20 cellular contexts compared by ENCODE assay signal in genomic region chr4:187307131-187307530, GRCh38.
DNase-seq lines count a peak whose midpoint lies in the region; ATAC-seq, FAIRE-seq and TF ChIP-seq lines count a peak whose summit lies in the region.
"Had no signal": no experiment of that assay in that cellular context is flagged by ENCODE, and none has a peak within 500 bp of the region (broad histone marks: within the 10 kb centered on the region; RNA-seq: fewer than 3 reads in every experiment).

No MANE protein-coding gene starts in this region.

- BruUV-seq in PC-3 (replicated peaks; lab: Mats Ljungman, UMichigan): no TSS peak

- intact Hi-C loops in PC-3 (cut with micrococcal nuclease): loop anchor here (5.0 to 10.0 kb wide), 4 partner anchors 45 to 580 kb away; no protein-coding TSS in a partner anchor

- dilution Hi-C loops in keratinocyte (cut with MboI; ENCODE audit: extremely low pct_ligation_motif_present, low sequenced_read_pairs): no loop called here

- no peaks in the 10 kb centered on the region for H3F3A ChIP-seq in PC-3 (ENCODE audit: low read length, unreplicated experiment)

- no peaks in the 10 kb centered on the region for H3K9me1 ChIP-seq in keratinocyte (ENCODE audit: control insufficient read depth, extremely low read depth, insufficient read depth, low read length)

- ATAC-seq in PC-3 (peak; percentile 74), GM18861 (IDR thresholded peaks at IDR 0.05; ENCODE audit: unreplicated experiment) (no peak), GM18858 (IDR thresholded peaks at IDR 0.05; ENCODE audit: unreplicated experiment) (no peak)
- ATAC-seq: A549, HepG2 had no signal

- no peaks in the 10 kb centered on the region for H3K9me3 ChIP-seq in PC-3 (ENCODE audit: low read length)
- H3K9me3 ChIP-seq in keratinocyte (ENCODE audit: control insufficient read depth, low read depth, low read length): no peaks in the 10 kb centered on the region
- H3K9me3 ChIP-seq: A549 had no signal

- H3K4me2 ChIP-seq in PC-3 (ENCODE audit: low read length) (peak overlapping the region; percentile 62), keratinocyte (ENCODE audit: control insufficient read depth, extremely low read depth, insufficient read depth, low read depth, low read length) (peak overlapping the region; percentile 65)
- H3K4me2 ChIP-seq: A549, KMS-11, PC-9 had no signal

- H4K20me1 ChIP-seq in PC-3 (ENCODE audit: low read length) (no peaks in the 10 kb centered on the region), keratinocyte (ENCODE audit: control insufficient read depth, extremely low read depth, insufficient read depth, low read length) (no peaks in the 10 kb centered on the region)

- H3K4me1 ChIP-seq in PC-3 (ENCODE audit: insufficient read depth, low read length) (peaks cover 38% of the 10 kb centered on the region), keratinocyte (ENCODE audit: control insufficient read depth, extremely low read depth, insufficient read depth, low read length) (peaks cover 32% of the 10 kb centered on the region)
- H3K4me1 ChIP-seq: A549 had no signal

- H3K4me3 ChIP-seq in PC-3 (ENCODE audit: low read length) (peak overlapping the region; percentile 17; the same call in 1 of the 2 replicates), choroid plexus epithelial cell (ENCODE audit: low read depth, low read length) (no peak overlapping the region), keratinocyte (ENCODE audit: control insufficient read depth in 2 of 3, extremely low read depth in 1 of 3, insufficient read depth in 2 of 3, low read depth in 1 of 3, low read length in 3 of 3) (peak overlapping the region in 2 of 3 experiments; percentile 36 to 51)
- H3K4me3 ChIP-seq: A549, PC-9 had no signal

- H3K27ac ChIP-seq in PC-3 (ENCODE audit: low read length): no peak overlapping the region
- peak overlapping the region; percentile 74 for H3K27ac ChIP-seq in keratinocyte (ENCODE audit: control insufficient read depth, insufficient read depth, low read length)
- H3K27ac ChIP-seq: A549, KMS-11, PC-9 had no signal

- H3K27me3 ChIP-seq in PC-3 (ENCODE audit: low read length): no peaks in the 10 kb centered on the region
- no peaks in the 10 kb centered on the region for H3K27me3 ChIP-seq in keratinocyte (ENCODE audit: control insufficient read depth, extremely low read depth, insufficient read depth, low read length)

- POLR2A ChIA-PET in PC-3 (lab: Charles Lee; ENCODE audit: unreplicated experiment): no interaction called here

- TF ChIP-seq CTCF in PC-3 (conservative IDR thresholded peaks at IDR 0.05; ENCODE audit: low read depth, low read length) (no peak), choroid plexus epithelial cell (conservative IDR thresholded peaks at IDR 0.05; ENCODE audit: low read depth, low read length) (no peak), keratinocyte (optimal IDR thresholded peaks at IDR 0.05 in 1 of 3, IDR thresholded peaks at IDR 0.05 in 1 of 3, conservative IDR thresholded peaks at IDR 0.05 in 1 of 3; ENCODE audit: extremely low read depth in 1 of 3, insufficient read depth in 2 of 3, low read length in 3 of 3) (no peak)

- H3K9ac ChIP-seq in PC-3 (ENCODE audit: low read length) (no peak overlapping the region), keratinocyte (ENCODE audit: control insufficient read depth, extremely low read depth, insufficient read depth, low read length) (no peak overlapping the region)
- H3K9ac ChIP-seq: KMS-11 had no signal

- H3K79me2 ChIP-seq in PC-3 (ENCODE audit: low read length) (no peaks in the 10 kb centered on the region), keratinocyte (ENCODE audit: control insufficient read depth, insufficient read depth, low read length) (no peaks in the 10 kb centered on the region)

- FAIRE-seq in keratinocyte (lab: Jason Lieb, UNC): peak; percentile 91
- FAIRE-seq: A549, GM12892, GM19239, HepG2 had no signal

- H3K9me2 ChIP-seq in PC-3 (replicated peaks; ENCODE audit: low read length): no peaks in the 10 kb centered on the region

- DNase-seq in ELR (ENCODE audit: low read depth) (peak; percentile 7), PC-3 (peak; percentile 56), choroid plexus epithelial cell (ENCODE audit: low read depth) (peak; percentile 5), keratinocyte (ENCODE audit: low read depth, low spot score) (peak; percentile 68), NCI-H1436 (lab: John Stamatoyannopoulos, UW) (no peak), HK-2 (ENCODE audit: unreplicated experiment) (no peak)
- DNase-seq: C1 segment of cervical spinal cord, DMS79 treated with DMSO at 0.1 percent for 48 hours, GF-D8, NCI-H1105, NCI-H1694 treated with DMSO at 0.1 percent for 48 hours, NCI-H345, PC-9 had no signal

- H3K36me3 ChIP-seq in PC-3 (ENCODE audit: low read depth, low read length) (no peaks in the 10 kb centered on the region), keratinocyte (ENCODE audit: control insufficient read depth in 2 of 2, extremely low read depth in 1 of 2, insufficient read depth in 2 of 2, low read length in 2 of 2) (peaks cover 0 to 1% of the 10 kb centered on the region in 2 experiments)

- CTCF ChIA-PET in PC-3 (lab: Charles Lee): no interaction called here

- H2AFZ ChIP-seq in PC-3 (ENCODE audit: low read length): no peak overlapping the region
- H2AFZ ChIP-seq in keratinocyte (ENCODE audit: control insufficient read depth, low read length): peak overlapping the region; percentile 51
- H2AFZ ChIP-seq: PC-9 had no signal

Comparison
In these comparisons a context has a peak if more than half of its experiments do, and no peak if none do; other contexts are left out.
1. DNase-seq: peak in ELR (single experiment), PC-3 (single experiment), choroid plexus epithelial cell (single experiment) and keratinocyte (single experiment); none in NCI-H1436 (single experiment) and HK-2 (single experiment).